In the genomic region with DNA sequence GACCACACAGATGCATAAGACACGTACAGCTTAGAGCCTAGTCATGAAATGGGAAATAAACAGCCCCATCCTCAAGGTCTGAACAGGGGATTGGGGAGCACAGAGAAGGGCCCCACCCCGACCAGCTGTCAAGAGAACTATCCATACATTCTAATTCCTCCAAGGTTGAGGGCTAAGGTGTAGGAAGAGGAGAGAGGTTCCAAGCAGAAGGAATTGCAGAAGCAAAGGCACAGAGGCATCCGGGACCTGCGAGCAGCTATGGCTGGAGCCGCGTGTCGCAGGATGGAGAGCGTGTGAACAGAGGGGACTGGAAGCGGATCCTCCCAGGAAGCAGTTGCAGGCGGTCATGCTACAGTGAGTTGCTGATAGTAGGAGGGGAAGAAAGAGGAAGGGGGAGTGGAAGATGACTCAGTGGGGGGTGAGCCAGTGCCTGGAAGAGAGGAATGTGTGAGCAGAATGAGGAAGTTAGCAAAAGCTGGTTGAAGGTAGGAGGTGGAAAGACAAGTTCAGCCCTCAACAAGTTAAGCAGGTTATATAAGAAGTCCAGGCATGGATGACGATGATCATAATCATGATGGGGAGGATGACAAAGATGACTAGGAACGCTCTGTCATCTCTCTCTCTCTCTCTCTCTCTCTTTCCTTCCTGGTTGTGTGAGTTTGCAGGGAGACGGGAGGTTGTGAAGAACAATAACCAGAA, we compare ENCODE assay signal across 8 cellular contexts.
DNase-seq lines count a peak whose midpoint lies in the region; ATAC-seq, FAIRE-seq and TF ChIP-seq lines count a peak whose summit lies in the region.

No MANE protein-coding gene starts in this region.

- H3K36me3 ChIP-seq in body of pancreas (replicated peaks in 1 of 2; ENCODE audit: insufficient read depth in 1 of 2, low read depth in 2 of 2) (no peaks in the 10 kb centered on the region), keratinocyte (ENCODE audit: control insufficient read depth in 2 of 2, extremely low read depth in 1 of 2, insufficient read depth in 2 of 2, low read length in 2 of 2) (no peaks in the 10 kb centered on the region), thymus (ENCODE audit: control insufficient read depth, insufficient read depth) (no peaks in the 10 kb centered on the region)

- peak; percentile 93 for FAIRE-seq in keratinocyte (lab: Jason Lieb, UNC)

- dilution Hi-C loops in keratinocyte (cut with MboI; ENCODE audit: extremely low pct_ligation_motif_present, low sequenced_read_pairs): no loop called here

- H3K4me2 ChIP-seq in keratinocyte (ENCODE audit: control insufficient read depth, extremely low read depth, insufficient read depth, low read depth, low read length): peak overlapping the region; percentile 74

- intact Hi-C loops in body of pancreas (cut with DNase I): no loop called here

- no peaks in the 10 kb centered on the region for H3K9me3 ChIP-seq in body of pancreas
- H3K9me3 ChIP-seq in keratinocyte (ENCODE audit: control insufficient read depth, low read depth, low read length): no peaks in the 10 kb centered on the region
- H3K9me3 ChIP-seq in thymus (ENCODE audit: control insufficient read depth): no peaks in the 10 kb centered on the region

- H3K27me3 ChIP-seq in body of pancreas (no peaks in the 10 kb centered on the region), keratinocyte (ENCODE audit: control insufficient read depth, extremely low read depth, insufficient read depth, low read length) (no peaks in the 10 kb centered on the region), thymus (ENCODE audit: control insufficient read depth, insufficient read depth) (no peaks in the 10 kb centered on the region)

- ATAC-seq in body of pancreas (peak; percentile 87), HG02885 (IDR thresholded peaks at IDR 0.05; ENCODE audit: poor library complexity, unreplicated experiment) (no peak)

- H3K27ac ChIP-seq in body of pancreas (peak overlapping the region in 3 of 4 donors; percentile 27 to 69 (median 63)), keratinocyte (ENCODE audit: control insufficient read depth, insufficient read depth, low read length) (peak overlapping the region; percentile 85), thymus (ENCODE audit: low read depth) (peak overlapping the region; percentile 1)

- 71 to 82% methylated on average over 13 of the region's 13 CpGs for WGBS in body of pancreas, 2 donors
- WGBS in thymus: 56% methylated on average over 13 of the region's 13 CpGs

- no peak for TF ChIP-seq CTCF in body of pancreas (IDR thresholded peaks at IDR 0.05)
- no peak for TF ChIP-seq CTCF in keratinocyte (optimal IDR thresholded peaks at IDR 0.05 in 1 of 3, IDR thresholded peaks at IDR 0.05 in 1 of 3, conservative IDR thresholded peaks at IDR 0.05 in 1 of 3; ENCODE audit: extremely low read depth in 1 of 3, insufficient read depth in 2 of 3, low read length in 3 of 3)

- peaks cover 42% of the 10 kb centered on the region for H3K4me1 ChIP-seq in body of pancreas
- H3K4me1 ChIP-seq in keratinocyte (ENCODE audit: control insufficient read depth, extremely low read depth, insufficient read depth, low read length): peaks cover 25% of the 10 kb centered on the region
- H3K4me1 ChIP-seq in thymus (ENCODE audit: control insufficient read depth, insufficient read depth, low read length): peaks cover 18% of the 10 kb centered on the region

- H3K9me1 ChIP-seq in keratinocyte (ENCODE audit: control insufficient read depth, extremely low read depth, insufficient read depth, low read length): no peaks in the 10 kb centered on the region

- H3K9ac ChIP-seq in keratinocyte (ENCODE audit: control insufficient read depth, extremely low read depth, insufficient read depth, low read length): peak overlapping the region; percentile 65

- H3K4me3 ChIP-seq in body of pancreas (no peak overlapping the region), keratinocyte (ENCODE audit: control insufficient read depth in 2 of 3, extremely low read depth in 1 of 3, insufficient read depth in 2 of 3, low read depth in 1 of 3, low read length in 3 of 3) (peak overlapping the region in 1 of 3 experiments; percentile 12), thymus (ENCODE audit: low read length) (no peak overlapping the region)

- H4K20me1 ChIP-seq in keratinocyte (ENCODE audit: control insufficient read depth, extremely low read depth, insufficient read depth, low read length): no peaks in the 10 kb centered on the region

- peak; percentile 97 to 98 for DNase-seq in AML-193 (lab: John Stamatoyannopoulos, UW)
- peak; percentile 62 for DNase-seq in M059J (ENCODE audit: low read depth)
- peak; percentile 35 to 76 (median 47) for DNase-seq in body of pancreas
- peak; percentile 98 for DNase-seq in keratinocyte (ENCODE audit: low read depth, low spot score)
- DNase-seq in stimulated activated CD4-positive, alpha-beta T cell treated with anti-CD3 and anti-CD28 coated beads, Interleukin-1b, Interleukin-23, amount 100 ng/mL, for 48 hours: no peak
- no peak for DNase-seq in activated CD4-positive, alpha-beta T cell treated with anti-CD3 and anti-CD28 coated beads, Interleukin-2, amount 50 U/mL, for 1 hour

- peak in 1 of 3 donors; percentile 11 for TF ChIP-seq POLR2A in body of pancreas (IDR thresholded peaks at IDR 0.05)

- H3K79me2 ChIP-seq in keratinocyte (ENCODE audit: control insufficient read depth, insufficient read depth, low read length): no peaks in the 10 kb centered on the region

- peak overlapping the region; percentile 84 for H2AFZ ChIP-seq in keratinocyte (ENCODE audit: control insufficient read depth, low read length)

Comparison
In these comparisons a context has a peak if more than half of its experiments do, and no peak if none do; other contexts are left out.
1. DNase-seq: peak in AML-193 (2 of 2), M059J (single experiment), body of pancreas (4 of 4) and keratinocyte (single experiment); none in stimulated activated CD4-positive, alpha-beta T cell treated with anti-CD3 and anti-CD28 coated beads, Interleukin-1b, Interleukin-23, amount 100 ng/mL, for 48 hours (single experiment) and activated CD4-positive, alpha-beta T cell treated with anti-CD3 and anti-CD28 coated beads, Interleukin-2, amount 50 U/mL, for 1 hour (single experiment).
2. H3K27ac ChIP-seq: peak in every context shown above with its lines; median percentile 85 in keratinocyte; 63 in body of pancreas; 1 in thymus.